In the genomic region with DNA sequence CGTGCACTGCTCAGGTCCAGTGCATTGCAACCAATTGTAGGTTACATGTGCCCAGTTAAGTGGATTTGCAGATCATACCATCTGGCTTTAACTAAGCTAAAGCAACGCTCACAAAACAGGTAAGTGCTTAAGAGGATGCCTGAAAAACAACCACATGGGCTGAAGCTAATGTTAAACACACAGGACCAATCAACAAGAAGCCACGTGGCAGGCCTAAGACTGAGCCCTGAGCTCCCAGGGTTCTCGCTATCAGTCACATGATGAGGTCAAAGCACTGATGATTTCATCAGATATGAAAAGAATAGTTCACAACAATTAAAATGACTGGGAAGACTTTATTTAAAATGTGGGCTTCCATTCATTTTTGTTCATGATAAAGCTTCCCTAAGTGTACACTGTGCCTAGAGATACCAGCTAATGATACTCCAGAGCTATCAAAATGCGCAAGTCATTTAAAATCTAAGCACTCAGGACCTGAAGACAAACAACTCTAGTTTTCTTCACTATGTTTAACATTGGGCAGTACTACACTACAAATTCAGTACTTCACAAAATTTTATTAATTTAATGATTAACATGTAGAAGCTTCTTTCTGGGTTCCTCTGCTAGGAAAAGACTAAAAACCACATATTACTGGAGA, we compare ENCODE assay signal across 11 cellular contexts.
DNase-seq lines count a peak whose midpoint lies in the region; ATAC-seq and TF ChIP-seq lines count a peak whose summit lies in the region.
"Had no signal": no experiment of that assay in that cellular context is flagged by ENCODE, and none has a peak within 500 bp of the region (broad histone marks: within the 10 kb centered on the region; RNA-seq: fewer than 3 reads in every experiment).

No MANE protein-coding gene starts in this region.

- peak overlapping the region; percentile 0 for H3K27ac ChIP-seq in CD4-positive, alpha-beta T cell (ENCODE audit: low read depth, low read length)
- H3K27ac ChIP-seq in KMS-11 = no peak overlapping the region
- H3K27ac ChIP-seq in right atrium auricular region = no peak overlapping the region
- H3K27ac ChIP-seq: psoas muscle, VCaP had no signal

- peaks cover 99% of the 10 kb centered on the region for H3K79me2 ChIP-seq in KMS-11 (ENCODE audit: insufficient read depth, low read depth)

- intact Hi-C loops in CD4-positive, alpha-beta T cell (cut with DNase I, micrococcal nuclease) = no loop called here
- intact Hi-C loops in Calu3 (cut with micrococcal nuclease; ENCODE audit: unreplicated experiment) = loop anchor here (10.0 kb wide), 1 partner anchor 201 kb away; no protein-coding TSS in a partner anchor

- no peak overlapping the region for H3K4me3 ChIP-seq in KMS-11 (IDR thresholded peaks at IDR 0.05; ENCODE audit: insufficient read depth, low read depth, low read length)
- peak overlapping the region; percentile 35 for H3K4me3 ChIP-seq in adipocyte (ENCODE audit: low read length)
- H3K4me3 ChIP-seq in right atrium auricular region = no peak overlapping the region
- H3K4me3 ChIP-seq: psoas muscle had no signal

- peak overlapping the region; percentile 55 for H3K4me3 Mint-ChIP-seq in CD4-positive, alpha-beta T cell
- H3K4me3 Mint-ChIP-seq in mesothelial cell of epicardium (no peak overlapping the region), Calu3 (ENCODE audit: low read depth, unreplicated experiment) (no peak overlapping the region)

- no peaks in the 10 kb centered on the region for H3K9me3 ChIP-seq in CD4-positive, alpha-beta T cell (ENCODE audit: control insufficient read depth, low read length)
- no peaks in the 10 kb centered on the region for H3K9me3 ChIP-seq in adipocyte (ENCODE audit: control insufficient read depth, low read length)
- no peaks in the 10 kb centered on the region for H3K9me3 ChIP-seq in right atrium auricular region
- H3K9me3 ChIP-seq: psoas muscle had no signal

- DNase-seq in CD4-positive, alpha-beta T cell = no peak
- DNase-seq in adipocyte (ENCODE audit: low read depth) (no peak), mesothelial cell of epicardium (ENCODE audit: low spot score in 2 of 2, unreplicated experiment in 2 of 2) (no peak), mucosa of gallbladder (ENCODE audit: low spot score) (no peak), right atrium auricular region (ENCODE audit: low spot score) (no peak), Calu3 (no peak), H4 (ENCODE audit: low spot score) (no peak)
- DNase-seq: cerebellar nuclear complex, psoas muscle had no signal

- peak overlapping the region; percentile 90 for H3K27ac Mint-ChIP-seq in CD4-positive, alpha-beta T cell
- H3K27ac Mint-ChIP-seq in mesothelial cell of epicardium = peak overlapping the region; percentile 94
- no peak overlapping the region for H3K27ac Mint-ChIP-seq in Calu3 (ENCODE audit: unreplicated experiment)

- H4K20me1 ChIP-seq in KMS-11 (ENCODE audit: insufficient read depth) = no peaks in the 10 kb centered on the region

- no peak overlapping the region for H3K9ac ChIP-seq in KMS-11
- peak overlapping the region; percentile 22 for H3K9ac ChIP-seq in adipocyte (ENCODE audit: low read length)

- peak overlapping the region; percentile 7; the same call in 1 of the 2 replicates for H3K4me2 ChIP-seq in KMS-11

- no peaks in the 10 kb centered on the region for H3K27me3 ChIP-seq in CD4-positive, alpha-beta T cell (ENCODE audit: control insufficient read depth, insufficient read depth, low read length)
- no peaks in the 10 kb centered on the region for H3K27me3 ChIP-seq in KMS-11 (ENCODE audit: insufficient read depth, low read depth)
- no peaks in the 10 kb centered on the region for H3K27me3 ChIP-seq in adipocyte (replicated peaks; ENCODE audit: control insufficient read depth, insufficient read depth, low read length)
- H3K27me3 ChIP-seq in right atrium auricular region = no peaks in the 10 kb centered on the region

- POLR2A ChIA-PET in CD4-positive, alpha-beta T cell (lab: Charles Lee) = interaction anchor here (0.8 to 3.5 kb wide), 12 partner anchors 8 to 90 kb away, joined by 3 to 49 read pairs (median 6); partner anchors contain the start of gene PIP4K2A

- H3K27me3 Mint-ChIP-seq in CD4-positive, alpha-beta T cell = no peaks in the 10 kb centered on the region
- H3K27me3 Mint-ChIP-seq in mesothelial cell of epicardium (ENCODE audit: low read depth) = no peaks in the 10 kb centered on the region
- no peaks in the 10 kb centered on the region for H3K27me3 Mint-ChIP-seq in Calu3 (ENCODE audit: unreplicated experiment)

- TF ChIP-seq CTCF in CD4-positive, alpha-beta T cell (IDR thresholded peaks at IDR 0.05) = no peak
- TF ChIP-seq CTCF in KMS-11 (conservative IDR thresholded peaks at IDR 0.05; ENCODE audit: low read depth, low read length) (no peak), mesothelial cell of epicardium (IDR thresholded peaks at IDR 0.05; ENCODE audit: unreplicated experiment) (no peak), right atrium auricular region (IDR thresholded peaks at IDR 0.05) (no peak), Calu3 (IDR thresholded peaks at IDR 0.05; ENCODE audit: unreplicated experiment) (no peak)

- H3K4me1 ChIP-seq in KMS-11 (ENCODE audit: low read depth, poor library complexity, severe bottlenecking) = peaks cover 98% of the 10 kb centered on the region
- H3K4me1 ChIP-seq in adipocyte (ENCODE audit: control insufficient read depth, insufficient read depth, low read length) = peaks cover 65% of the 10 kb centered on the region
- H3K4me1 ChIP-seq in right atrium auricular region = peaks cover 4 to 48% of the 10 kb centered on the region in 2 donors

- ATAC-seq in CD4-positive, alpha-beta T cell (ENCODE audit: poor library complexity) = no peak
- ATAC-seq: psoas muscle had no signal

- peaks cover 98% of the 10 kb centered on the region for H3K4me1 Mint-ChIP-seq in CD4-positive, alpha-beta T cell (ENCODE audit: low read depth)
- H3K4me1 Mint-ChIP-seq in mesothelial cell of epicardium (peaks cover 88% of the 10 kb centered on the region), Calu3 (ENCODE audit: low read depth, unreplicated experiment) (peaks cover 51% of the 10 kb centered on the region)

- H3K36me3 ChIP-seq in KMS-11 (ENCODE audit: insufficient read depth) = no peaks in the 10 kb centered on the region
- H3K36me3 ChIP-seq in adipocyte (ENCODE audit: control insufficient read depth, insufficient read depth, low read length, severe bottlenecking) = no peaks in the 10 kb centered on the region
- no peaks in the 10 kb centered on the region for H3K36me3 ChIP-seq in right atrium auricular region

- BruUV-seq in Calu3 (replicated peaks; lab: Mats Ljungman, UMichigan) = no TSS peak

- no peak overlapping the region for H2AFZ ChIP-seq in KMS-11 (ENCODE audit: low read depth)

- H3K36me3 Mint-ChIP-seq in CD4-positive, alpha-beta T cell (ENCODE audit: low read depth) = peaks cover 5% of the 10 kb centered on the region
- H3K36me3 Mint-ChIP-seq in mesothelial cell of epicardium (no peaks in the 10 kb centered on the region), Calu3 (ENCODE audit: insufficient read depth, unreplicated experiment) (no peaks in the 10 kb centered on the region)

- H3K9me3 Mint-ChIP-seq in CD4-positive, alpha-beta T cell = no peaks in the 10 kb centered on the region
- H3K9me3 Mint-ChIP-seq in mesothelial cell of epicardium (no peaks in the 10 kb centered on the region), Calu3 (ENCODE audit: low read depth, unreplicated experiment) (no peaks in the 10 kb centered on the region)

- CTCF ChIA-PET in CD4-positive, alpha-beta T cell (lab: Charles Lee) = interaction anchor here (0.8 to 1.5 kb wide), 3 partner anchors 10 to 15 kb away, joined by 3 to 5 read pairs (median 4); no protein-coding TSS in a partner anchor
- CTCF ChIA-PET in Calu3 (lab: Charles Lee) = interaction anchor here (0.8 to 1.3 kb wide), 2 partner anchors 9 to 365 kb away, joined by 3 read pairs; no protein-coding TSS in a partner anchor
